In the genomic region with DNA sequence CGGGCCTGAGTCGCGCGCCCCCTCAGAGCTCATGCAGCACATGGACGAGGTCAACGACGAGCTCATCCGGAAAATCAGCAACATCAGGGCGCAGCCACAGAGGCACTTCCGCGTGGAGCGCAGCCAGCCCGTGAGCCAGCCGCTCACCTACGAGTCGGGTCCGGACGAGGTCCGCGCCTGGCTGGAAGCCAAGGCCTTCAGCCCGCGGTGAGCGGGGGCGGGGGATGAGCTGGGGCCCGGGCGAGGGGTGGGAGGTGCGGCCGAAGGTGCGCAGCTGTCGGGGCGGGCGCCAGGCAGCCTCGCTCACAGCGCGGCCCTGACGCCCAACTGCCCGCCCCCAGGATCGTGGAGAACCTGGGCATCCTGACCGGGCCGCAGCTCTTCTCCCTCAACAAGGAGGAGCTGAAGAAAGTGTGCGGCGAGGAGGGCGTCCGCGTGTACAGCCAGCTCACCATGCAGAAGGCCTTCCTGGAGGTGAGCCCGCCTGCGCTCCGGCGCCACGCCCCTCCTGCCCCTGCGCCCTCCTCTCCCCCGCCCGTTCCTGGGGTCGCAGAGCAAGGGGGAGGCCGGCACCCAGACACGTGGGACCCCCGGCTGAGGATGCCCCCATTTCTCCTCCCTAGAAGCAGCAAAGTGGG, we compare ENCODE assay signal across 1 cellular context.
A peak's percentile ranks its signal among the peaks of the same experiment; 100 is the strongest.
TF ChIP-seq lines count a peak whose summit lies in the region.

No MANE protein-coding gene starts in this region.

TF ChIP-seq in K562, 482 proteins besides CTCF, POLR2A, EP300 and RAD21 (continued from another document and continues in another):
- TF ChIP-seq, protein P1, sequence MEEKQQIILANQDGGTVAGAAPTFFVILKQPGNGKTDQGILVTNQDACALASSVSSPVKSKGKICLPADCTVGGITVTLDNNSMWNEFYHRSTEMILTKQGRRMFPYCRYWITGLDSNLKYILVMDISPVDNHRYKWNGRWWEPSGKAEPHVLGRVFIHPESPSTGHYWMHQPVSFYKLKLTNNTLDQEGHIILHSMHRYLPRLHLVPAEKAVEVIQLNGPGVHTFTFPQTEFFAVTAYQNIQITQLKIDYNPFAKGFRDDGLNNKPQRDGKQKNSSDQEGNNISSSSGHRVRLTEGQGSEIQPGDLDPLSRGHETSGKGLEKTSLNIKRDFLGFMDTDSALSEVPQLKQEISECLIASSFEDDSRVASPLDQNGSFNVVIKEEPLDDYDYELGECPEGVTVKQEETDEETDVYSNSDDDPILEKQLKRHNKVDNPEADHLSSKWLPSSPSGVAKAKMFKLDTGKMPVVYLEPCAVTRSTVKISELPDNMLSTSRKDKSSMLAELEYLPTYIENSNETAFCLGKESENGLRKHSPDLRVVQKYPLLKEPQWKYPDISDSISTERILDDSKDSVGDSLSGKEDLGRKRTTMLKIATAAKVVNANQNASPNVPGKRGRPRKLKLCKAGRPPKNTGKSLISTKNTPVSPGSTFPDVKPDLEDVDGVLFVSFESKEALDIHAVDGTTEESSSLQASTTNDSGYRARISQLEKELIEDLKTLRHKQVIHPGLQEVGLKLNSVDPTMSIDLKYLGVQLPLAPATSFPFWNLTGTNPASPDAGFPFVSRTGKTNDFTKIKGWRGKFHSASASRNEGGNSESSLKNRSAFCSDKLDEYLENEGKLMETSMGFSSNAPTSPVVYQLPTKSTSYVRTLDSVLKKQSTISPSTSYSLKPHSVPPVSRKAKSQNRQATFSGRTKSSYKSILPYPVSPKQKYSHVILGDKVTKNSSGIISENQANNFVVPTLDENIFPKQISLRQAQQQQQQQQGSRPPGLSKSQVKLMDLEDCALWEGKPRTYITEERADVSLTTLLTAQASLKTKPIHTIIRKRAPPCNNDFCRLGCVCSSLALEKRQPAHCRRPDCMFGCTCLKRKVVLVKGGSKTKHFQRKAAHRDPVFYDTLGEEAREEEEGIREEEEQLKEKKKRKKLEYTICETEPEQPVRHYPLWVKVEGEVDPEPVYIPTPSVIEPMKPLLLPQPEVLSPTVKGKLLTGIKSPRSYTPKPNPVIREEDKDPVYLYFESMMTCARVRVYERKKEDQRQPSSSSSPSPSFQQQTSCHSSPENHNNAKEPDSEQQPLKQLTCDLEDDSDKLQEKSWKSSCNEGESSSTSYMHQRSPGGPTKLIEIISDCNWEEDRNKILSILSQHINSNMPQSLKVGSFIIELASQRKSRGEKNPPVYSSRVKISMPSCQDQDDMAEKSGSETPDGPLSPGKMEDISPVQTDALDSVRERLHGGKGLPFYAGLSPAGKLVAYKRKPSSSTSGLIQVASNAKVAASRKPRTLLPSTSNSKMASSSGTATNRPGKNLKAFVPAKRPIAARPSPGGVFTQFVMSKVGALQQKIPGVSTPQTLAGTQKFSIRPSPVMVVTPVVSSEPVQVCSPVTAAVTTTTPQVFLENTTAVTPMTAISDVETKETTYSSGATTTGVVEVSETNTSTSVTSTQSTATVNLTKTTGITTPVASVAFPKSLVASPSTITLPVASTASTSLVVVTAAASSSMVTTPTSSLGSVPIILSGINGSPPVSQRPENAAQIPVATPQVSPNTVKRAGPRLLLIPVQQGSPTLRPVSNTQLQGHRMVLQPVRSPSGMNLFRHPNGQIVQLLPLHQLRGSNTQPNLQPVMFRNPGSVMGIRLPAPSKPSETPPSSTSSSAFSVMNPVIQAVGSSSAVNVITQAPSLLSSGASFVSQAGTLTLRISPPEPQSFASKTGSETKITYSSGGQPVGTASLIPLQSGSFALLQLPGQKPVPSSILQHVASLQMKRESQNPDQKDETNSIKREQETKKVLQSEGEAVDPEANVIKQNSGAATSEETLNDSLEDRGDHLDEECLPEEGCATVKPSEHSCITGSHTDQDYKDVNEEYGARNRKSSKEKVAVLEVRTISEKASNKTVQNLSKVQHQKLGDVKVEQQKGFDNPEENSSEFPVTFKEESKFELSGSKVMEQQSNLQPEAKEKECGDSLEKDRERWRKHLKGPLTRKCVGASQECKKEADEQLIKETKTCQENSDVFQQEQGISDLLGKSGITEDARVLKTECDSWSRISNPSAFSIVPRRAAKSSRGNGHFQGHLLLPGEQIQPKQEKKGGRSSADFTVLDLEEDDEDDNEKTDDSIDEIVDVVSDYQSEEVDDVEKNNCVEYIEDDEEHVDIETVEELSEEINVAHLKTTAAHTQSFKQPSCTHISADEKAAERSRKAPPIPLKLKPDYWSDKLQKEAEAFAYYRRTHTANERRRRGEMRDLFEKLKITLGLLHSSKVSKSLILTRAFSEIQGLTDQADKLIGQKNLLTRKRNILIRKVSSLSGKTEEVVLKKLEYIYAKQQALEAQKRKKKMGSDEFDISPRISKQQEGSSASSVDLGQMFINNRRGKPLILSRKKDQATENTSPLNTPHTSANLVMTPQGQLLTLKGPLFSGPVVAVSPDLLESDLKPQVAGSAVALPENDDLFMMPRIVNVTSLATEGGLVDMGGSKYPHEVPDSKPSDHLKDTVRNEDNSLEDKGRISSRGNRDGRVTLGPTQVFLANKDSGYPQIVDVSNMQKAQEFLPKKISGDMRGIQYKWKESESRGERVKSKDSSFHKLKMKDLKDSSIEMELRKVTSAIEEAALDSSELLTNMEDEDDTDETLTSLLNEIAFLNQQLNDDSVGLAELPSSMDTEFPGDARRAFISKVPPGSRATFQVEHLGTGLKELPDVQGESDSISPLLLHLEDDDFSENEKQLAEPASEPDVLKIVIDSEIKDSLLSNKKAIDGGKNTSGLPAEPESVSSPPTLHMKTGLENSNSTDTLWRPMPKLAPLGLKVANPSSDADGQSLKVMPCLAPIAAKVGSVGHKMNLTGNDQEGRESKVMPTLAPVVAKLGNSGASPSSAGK (IDR thresholded peaks at IDR 0.05) = peak; percentile 80
- TF ChIP-seq, protein P2, sequence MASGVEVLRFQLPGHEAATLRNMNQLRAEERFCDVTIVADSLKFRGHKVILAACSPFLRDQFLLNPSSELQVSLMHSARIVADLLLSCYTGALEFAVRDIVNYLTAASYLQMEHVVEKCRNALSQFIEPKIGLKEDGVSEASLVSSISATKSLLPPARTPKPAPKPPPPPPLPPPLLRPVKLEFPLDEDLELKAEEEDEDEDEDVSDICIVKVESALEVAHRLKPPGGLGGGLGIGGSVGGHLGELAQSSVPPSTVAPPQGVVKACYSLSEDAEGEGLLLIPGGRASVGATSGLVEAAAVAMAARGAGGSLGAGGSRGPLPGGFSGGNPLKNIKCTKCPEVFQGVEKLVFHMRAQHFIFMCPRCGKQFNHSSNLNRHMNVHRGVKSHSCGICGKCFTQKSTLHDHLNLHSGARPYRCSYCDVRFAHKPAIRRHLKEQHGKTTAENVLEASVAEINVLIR (CRISPR knock-in tag; IDR thresholded peaks at IDR 0.05) = no peak
- TF ChIP-seq ZEB2 (IDR thresholded peaks at IDR 0.05) = peak; percentile 67; the same call in 1 of the 2 replicates
- TF ChIP-seq MYNN (IDR thresholded peaks at IDR 0.05) = no peak
- no peak for TF ChIP-seq MYNN (CRISPR knock-in tag; IDR thresholded peaks at IDR 0.05)
- no peak for TF ChIP-seq PRDM10 (IDR thresholded peaks at IDR 0.05; ENCODE audit: partially characterized antibody)
- TF ChIP-seq PHF20 (IDR thresholded peaks at IDR 0.05; ENCODE audit: partially characterized antibody) = peak; percentile 8
- TF ChIP-seq PML (IDR thresholded peaks at IDR 0.05; ENCODE audit: low read length) = no peak
- peak; percentile 85 for TF ChIP-seq EGR1 (conservative IDR thresholded peaks at IDR 0.05)
- no peak for TF ChIP-seq BCL6 (CRISPR knock-in tag; IDR thresholded peaks at IDR 0.05)
- TF ChIP-seq CBX1 (IDR thresholded peaks at IDR 0.05; ENCODE audit: low read depth) = 0 out of 2 replicates have a peak, but pooled peaks have one; percentile 50
- peak; percentile 47; the same call in 1 of the 2 replicates for TF ChIP-seq GABPB1 (CRISPR knock-in tag; IDR thresholded peaks at IDR 0.05)
- TF ChIP-seq HNRNPL (IDR thresholded peaks at IDR 0.05; ENCODE audit: low read depth, low read length) = 0 out of 2 replicates have a peak, but pooled peaks have one; percentile 41
- TF ChIP-seq, protein P3, sequence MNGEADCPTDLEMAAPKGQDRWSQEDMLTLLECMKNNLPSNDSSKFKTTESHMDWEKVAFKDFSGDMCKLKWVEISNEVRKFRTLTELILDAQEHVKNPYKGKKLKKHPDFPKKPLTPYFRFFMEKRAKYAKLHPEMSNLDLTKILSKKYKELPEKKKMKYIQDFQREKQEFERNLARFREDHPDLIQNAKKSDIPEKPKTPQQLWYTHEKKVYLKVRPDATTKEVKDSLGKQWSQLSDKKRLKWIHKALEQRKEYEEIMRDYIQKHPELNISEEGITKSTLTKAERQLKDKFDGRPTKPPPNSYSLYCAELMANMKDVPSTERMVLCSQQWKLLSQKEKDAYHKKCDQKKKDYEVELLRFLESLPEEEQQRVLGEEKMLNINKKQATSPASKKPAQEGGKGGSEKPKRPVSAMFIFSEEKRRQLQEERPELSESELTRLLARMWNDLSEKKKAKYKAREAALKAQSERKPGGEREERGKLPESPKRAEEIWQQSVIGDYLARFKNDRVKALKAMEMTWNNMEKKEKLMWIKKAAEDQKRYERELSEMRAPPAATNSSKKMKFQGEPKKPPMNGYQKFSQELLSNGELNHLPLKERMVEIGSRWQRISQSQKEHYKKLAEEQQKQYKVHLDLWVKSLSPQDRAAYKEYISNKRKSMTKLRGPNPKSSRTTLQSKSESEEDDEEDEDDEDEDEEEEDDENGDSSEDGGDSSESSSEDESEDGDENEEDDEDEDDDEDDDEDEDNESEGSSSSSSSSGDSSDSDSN (IDR thresholded peaks at IDR 0.05; ENCODE audit: borderline replicate concordance in 1 of 2, low read depth in 2 of 2, low read length in 2 of 2) = peak in 1 of 2 experiments; percentile 66; a peak in 1 of 4 replicates
- TF ChIP-seq NFIC (IDR thresholded peaks at IDR 0.05) = peak; percentile 97
- peak; percentile 65 for TF ChIP-seq PCBP1 (IDR thresholded peaks at IDR 0.05; ENCODE audit: low read depth, low read length, poor library complexity, severe bottlenecking)
- no peak for TF ChIP-seq PRPF4 (IDR thresholded peaks at IDR 0.05; ENCODE audit: insufficient read depth, low read depth, low read length, poor library complexity, severe bottlenecking)
- no peak for TF ChIP-seq HNRNPK (IDR thresholded peaks at IDR 0.05; ENCODE audit: low read depth, low read length, poor library complexity, severe bottlenecking)
- TF ChIP-seq POLR2H (tag; IDR thresholded peaks at IDR 0.05; ENCODE audit: low read depth) = no peak
- peak; percentile 5 for TF ChIP-seq HNRNPLL (IDR thresholded peaks at IDR 0.05; ENCODE audit: low read depth, low read length, poor library complexity, severe bottlenecking)
- TF ChIP-seq, protein P4, sequence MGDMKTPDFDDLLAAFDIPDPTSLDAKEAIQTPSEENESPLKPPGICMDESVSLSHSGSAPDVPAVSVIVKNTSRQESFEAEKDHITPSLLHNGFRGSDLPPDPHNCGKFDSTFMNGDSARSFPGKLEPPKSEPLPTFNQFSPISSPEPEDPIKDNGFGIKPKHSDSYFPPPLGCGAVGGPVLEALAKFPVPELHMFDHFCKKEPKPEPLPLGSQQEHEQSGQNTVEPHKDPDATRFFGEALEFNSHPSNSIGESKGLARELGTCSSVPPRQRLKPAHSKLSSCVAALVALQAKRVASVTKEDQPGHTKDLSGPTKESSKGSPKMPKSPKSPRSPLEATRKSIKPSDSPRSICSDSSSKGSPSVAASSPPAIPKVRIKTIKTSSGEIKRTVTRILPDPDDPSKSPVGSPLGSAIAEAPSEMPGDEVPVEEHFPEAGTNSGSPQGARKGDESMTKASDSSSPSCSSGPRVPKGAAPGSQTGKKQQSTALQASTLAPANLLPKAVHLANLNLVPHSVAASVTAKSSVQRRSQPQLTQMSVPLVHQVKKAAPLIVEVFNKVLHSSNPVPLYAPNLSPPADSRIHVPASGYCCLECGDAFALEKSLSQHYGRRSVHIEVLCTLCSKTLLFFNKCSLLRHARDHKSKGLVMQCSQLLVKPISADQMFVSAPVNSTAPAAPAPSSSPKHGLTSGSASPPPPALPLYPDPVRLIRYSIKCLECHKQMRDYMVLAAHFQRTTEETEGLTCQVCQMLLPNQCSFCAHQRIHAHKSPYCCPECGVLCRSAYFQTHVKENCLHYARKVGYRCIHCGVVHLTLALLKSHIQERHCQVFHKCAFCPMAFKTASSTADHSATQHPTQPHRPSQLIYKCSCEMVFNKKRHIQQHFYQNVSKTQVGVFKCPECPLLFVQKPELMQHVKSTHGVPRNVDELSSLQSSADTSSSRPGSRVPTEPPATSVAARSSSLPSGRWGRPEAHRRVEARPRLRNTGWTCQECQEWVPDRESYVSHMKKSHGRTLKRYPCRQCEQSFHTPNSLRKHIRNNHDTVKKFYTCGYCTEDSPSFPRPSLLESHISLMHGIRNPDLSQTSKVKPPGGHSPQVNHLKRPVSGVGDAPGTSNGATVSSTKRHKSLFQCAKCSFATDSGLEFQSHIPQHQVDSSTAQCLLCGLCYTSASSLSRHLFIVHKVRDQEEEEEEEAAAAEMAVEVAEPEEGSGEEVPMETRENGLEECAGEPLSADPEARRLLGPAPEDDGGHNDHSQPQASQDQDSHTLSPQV (IDR thresholded peaks at IDR 0.05) = peak; percentile 69; the same call in 1 of the 2 replicates
- no peak for TF ChIP-seq CREBBP (IDR thresholded peaks at IDR 0.05; ENCODE audit: low read depth, low read length)
- peak; percentile 79 to 81 for TF ChIP-seq NRF1 (conservative IDR thresholded peaks at IDR 0.05 in 1 of 2, IDR thresholded peaks at IDR 0.05 in 1 of 2)
- TF ChIP-seq KAT7 (CRISPR knock-in tag; IDR thresholded peaks at IDR 0.05; ENCODE audit: borderline replicate concordance) = peak; percentile 11; the same call in 1 of the 2 replicates
- peak; percentile 57 for TF ChIP-seq MAX (CRISPR knock-in tag; IDR thresholded peaks at IDR 0.05)
- TF ChIP-seq POLR2AphosphoS5 (IDR thresholded peaks at IDR 0.05; ENCODE audit: control insufficient read depth, insufficient read depth, low read depth, low read length) = peak; percentile 47; the same call in 1 of the 2 replicates
- TF ChIP-seq EP400 (IDR thresholded peaks at IDR 0.05) = peak; percentile 64; the same call in 1 of the 2 replicates
